ENCODE assay signal across 19 cellular contexts in genomic region chr20:57841297-57841866, GRCh38.
"Had no signal": no experiment of that assay in that cellular context is flagged by ENCODE, and none has a peak within 500 bp of the region (broad histone marks: within the 10 kb centered on the region; RNA-seq: fewer than 3 reads in every experiment).

No MANE protein-coding gene starts in this region.

- H3K4me1 ChIP-seq: colonic mucosa, foreskin keratinocyte, pancreas, upper lobe of right lung had no signal

- H3K27me3 ChIP-seq: colonic mucosa, pancreas, sigmoid colon, upper lobe of right lung had no signal

- H3K4me3 ChIP-seq: colonic mucosa, pancreas, sigmoid colon, skin epidermis, upper lobe of right lung had no signal

- H3K27me3 Mint-ChIP-seq: naive thymus-derived CD4-positive, alpha-beta T cell had no signal

- H3K4me3 Mint-ChIP-seq: endodermal cell; immature natural killer cell; naive thymus-derived CD4-positive, alpha-beta T cell; neural crest cell had no signal

- H3K4me1 Mint-ChIP-seq: endodermal cell; immature natural killer cell; naive thymus-derived CD4-positive, alpha-beta T cell; neural crest cell had no signal

- ATAC-seq: foreskin keratinocyte; left colon; naive thymus-derived CD4-positive, alpha-beta T cell; pancreas; upper lobe of right lung had no signal

- H3K27ac Mint-ChIP-seq: endodermal cell; immature natural killer cell; naive thymus-derived CD4-positive, alpha-beta T cell had no signal

- H3K9me3 ChIP-seq: colonic mucosa, pancreas, sigmoid colon, upper lobe of right lung had no signal

- H3K27ac ChIP-seq: colonic mucosa, foreskin keratinocyte, pancreas, sigmoid colon, skin epidermis, upper lobe of right lung had no signal

- H3K9me3 Mint-ChIP-seq: endodermal cell; immature natural killer cell; naive thymus-derived CD4-positive, alpha-beta T cell; neural crest cell had no signal

- H3K36me3 Mint-ChIP-seq: immature natural killer cell; naive thymus-derived CD4-positive, alpha-beta T cell had no signal

- H3K36me3 ChIP-seq: colonic mucosa, pancreas, sigmoid colon, upper lobe of right lung had no signal

- DNase-seq: caudate nucleus; colonic mucosa; dermis blood vessel endothelial cell; effector CD4-positive, alpha-beta T cell; endodermal cell; erythroblast; foreskin keratinocyte; immature natural killer cell; kidney; left colon; naive thymus-derived CD4-positive, alpha-beta T cell; nucleus accumbens; sigmoid colon; stimulated activated CD4-positive, alpha-beta T cell treated with anti-CD3 and anti-CD28 coated beads, Interleukin-12 subunit alpha, Interleukin-12 subunit beta, amount 100 ng/mL, for 4 hours; stimulated activated naive CD4-positive, alpha-beta T cell treated with Interleukin-2 at 50 U/mL for 16 hours; upper lobe of right lung had no signal
